In genomic region chr3:62131620-62132019, GRCh38 we compare ENCODE assay signal across 9 cellular contexts.
A peak's percentile ranks its signal among the peaks of the same experiment; 100 is the strongest.
DNase-seq lines count a peak whose midpoint lies in the region; ATAC-seq and TF ChIP-seq lines count a peak whose summit lies in the region.
"Had no signal": no experiment of that assay in that cellular context is flagged by ENCODE, and none has a peak within 500 bp of the region (broad histone marks: within the 10 kb centered on the region; RNA-seq: fewer than 3 reads in every experiment).

No MANE protein-coding gene starts in this region.

- TF ChIP-seq CTCF in GM13977 (IDR thresholded peaks at IDR 0.05; ENCODE audit: extremely low read depth, insufficient read depth, missing control alignments) (peak; percentile 12), esophagus squamous epithelium (IDR thresholded peaks at IDR 0.05) (peak in 2 of 6 experiments; percentile 16 to 25), psoas muscle (IDR thresholded peaks at IDR 0.05) (peak; percentile 36)

- peak overlapping the region in 3 of 4 donors; percentile 24 to 64 (median 36) for H3K27ac ChIP-seq in esophagus squamous epithelium
- H3K27ac ChIP-seq in psoas muscle = peak overlapping the region; percentile 39

- no peak for TF ChIP-seq POLR2A in esophagus squamous epithelium (IDR thresholded peaks at IDR 0.05)

- in situ Hi-C loops in GM13977 (cut with MboI; ENCODE audit: low pct_unique_long_range_greater_than_20kb, low sequenced_read_pairs, unreplicated experiment) = no loop called here

- no peaks in the 10 kb centered on the region for H3K9me3 ChIP-seq in esophagus squamous epithelium
- H3K9me3 ChIP-seq in psoas muscle = no peaks in the 10 kb centered on the region

- DNase-seq in GM13977 (ENCODE audit: low spot score) (no peak), OCI-M1 (lab: John Stamatoyannopoulos, UW) (peak; percentile 38), esophagus squamous epithelium (lab: John Stamatoyannopoulos, UW) (no peak), psoas muscle (no peak), NCI-H2171 (lab: John Stamatoyannopoulos, UW) (no peak), activated gamma-delta T cell (lab: John Stamatoyannopoulos, UW) (no peak)
- DNase-seq in stimulated activated naive CD8-positive, alpha-beta T cell treated with anti-CD3 and anti-CD28 coated beads, Interleukin-15, Interleukin-2, amounts not matched to agents 100 U/mL and 50 U/mL, for 24 hours = no peak
- DNase-seq: effector CD4-positive, alpha-beta T cell had no signal

- ATAC-seq in psoas muscle = no peak
- no peak for ATAC-seq in HG03442 (IDR thresholded peaks at IDR 0.05; ENCODE audit: unreplicated experiment)
- ATAC-seq in stimulated activated naive CD8-positive, alpha-beta T cell treated with anti-CD3 and anti-CD28 coated beads, Interleukin-15, Interleukin-2, amounts not matched to agents 100 U/mL and 50 U/mL, for 24 hours = no peak

- H3K4me3 ChIP-seq in esophagus squamous epithelium (no peak overlapping the region), psoas muscle (no peak overlapping the region)

- H3K4me1 ChIP-seq in esophagus squamous epithelium (peaks cover 0 to 10% (median 0%) of the 10 kb centered on the region in 3 donors), psoas muscle (peaks cover 51% of the 10 kb centered on the region)

- H3K36me3 ChIP-seq in esophagus squamous epithelium (no peaks in the 10 kb centered on the region), psoas muscle (ENCODE audit: insufficient read depth in 1 of 2, low read depth in 1 of 2) (peaks cover 0 to 3% of the 10 kb centered on the region in 2 donors)

- intact Hi-C loops in esophagus squamous epithelium (cut with DNase I) (no loop called here), psoas muscle (cut with DNase I) (no loop called here)

- no peaks in the 10 kb centered on the region for H3K27me3 ChIP-seq in esophagus squamous epithelium
- no peaks in the 10 kb centered on the region for H3K27me3 ChIP-seq in psoas muscle (ENCODE audit: insufficient read depth in 3 of 3, low read length in 2 of 3)

- 49 to 50% methylated on average over 3 of the region's 3 CpGs for WGBS in esophagus squamous epithelium, 2 donors
- WGBS in psoas muscle, 3 donors = 63 to 90% (median 73%) methylated on average over 3 of the region's 3 CpGs
